ENCODE assay signal across 31 cellular contexts in genomic region chr18:8044004-8044403, GRCh38.
"Had no signal": no experiment of that assay in that cellular context is flagged by ENCODE, and none has a peak within 500 bp of the region (broad histone marks: within the 10 kb centered on the region; RNA-seq: fewer than 3 reads in every experiment).

No MANE protein-coding gene starts in this region.

- H3K9me3 ChIP-seq: adrenal gland, body of pancreas, colonic mucosa had no signal

- H3K27me3 Mint-ChIP-seq: activated B cell treated with CpG ODN at 0.5 μM for 24 hours; activated CD8-positive, alpha-beta T cell treated with anti-CD3 and anti-CD28 coated beads for 36 hours; activated naive CD4-positive, alpha-beta T cell treated with anti-CD3 and anti-CD28 coated beads, Interleukin-2, amount 50 U/mL, for 24 hours; activated naive CD8-positive, alpha-beta T cell treated with anti-CD3 and anti-CD28 coated beads for 36 hours; activated naive CD8-positive, alpha-beta T cell treated with anti-CD3 and anti-CD28 coated beads, Interleukin-2, amount 50 U/mL, for 24 hours; T-cell had no signal

- H3K4me3 Mint-ChIP-seq: activated B cell treated with CpG ODN at 0.5 μM for 24 hours; activated CD8-positive, alpha-beta T cell treated with anti-CD3 and anti-CD28 coated beads for 36 hours; activated naive CD4-positive, alpha-beta T cell treated with anti-CD3 and anti-CD28 coated beads for 36 hours; activated naive CD4-positive, alpha-beta T cell treated with anti-CD3 and anti-CD28 coated beads, Interleukin-2, amount 50 U/mL, for 24 hours; activated naive CD8-positive, alpha-beta T cell treated with anti-CD3 and anti-CD28 coated beads for 36 hours; activated naive CD8-positive, alpha-beta T cell treated with anti-CD3 and anti-CD28 coated beads, Interleukin-2, amount 50 U/mL, for 24 hours; activated T-cell treated with anti-CD3 and anti-CD28 coated beads, Interleukin-2, amount 50 U/mL, for 4 hours; endodermal cell; T-cell; T-helper 1 cell treated with Interleukin-12 subunit alpha and Interleukin-12 subunit beta and Interleukin-4 antibody, amounts not matched to agents 30 μg/mL and 1 μg/mL, for 36 hours; T-helper 2 cell treated with Interferon-gamma antibody and Interleukin-4, amounts not matched to agents 5 μg/mL and 100 μg/mL, for 36 hours had no signal

- ATAC-seq: activated CD4-positive, CD25-positive, alpha-beta regulatory T cell treated with anti-CD3 and anti-CD28 coated beads, Interleukin-2, amount 50 U/mL, for 24 hours; activated CD8-positive, alpha-beta T cell treated with anti-CD3 and anti-CD28 coated beads for 36 hours; activated naive CD8-positive, alpha-beta T cell treated with anti-CD3 and anti-CD28 coated beads, Interleukin-2, amount 50 U/mL, for 24 hours; activated T-cell treated with anti-CD3 and anti-CD28 coated beads, Interleukin-2, amount 50 U/mL, for 4 hours; body of pancreas; esophagus mucosa; T-cell had no signal

- H3K36me3 Mint-ChIP-seq: activated naive CD4-positive, alpha-beta T cell treated with anti-CD3 and anti-CD28 coated beads, Interleukin-2, amount 50 U/mL, for 24 hours; activated naive CD8-positive, alpha-beta T cell treated with anti-CD3 and anti-CD28 coated beads for 36 hours; T-cell had no signal

- H3K9me3 Mint-ChIP-seq: activated B cell treated with CpG ODN at 0.5 μM for 24 hours; activated CD8-positive, alpha-beta T cell treated with anti-CD3 and anti-CD28 coated beads for 36 hours; activated naive CD4-positive, alpha-beta T cell treated with anti-CD3 and anti-CD28 coated beads for 36 hours; activated naive CD4-positive, alpha-beta T cell treated with anti-CD3 and anti-CD28 coated beads, Interleukin-2, amount 50 U/mL, for 24 hours; activated naive CD8-positive, alpha-beta T cell treated with anti-CD3 and anti-CD28 coated beads for 36 hours; activated naive CD8-positive, alpha-beta T cell treated with anti-CD3 and anti-CD28 coated beads, Interleukin-2, amount 50 U/mL, for 24 hours; activated T-helper 2 cell treated with anti-CD3 and anti-CD28 coated beads, Interferon-gamma antibody, Interleukin-2, Interleukin-4, amounts not matched to agents 10 μg/mL and 5 μg/mL and 100 μg/mL, durations not matched to agents 14 hours and 24 hours and 36 hours; endodermal cell; T-helper 1 cell treated with Interleukin-12 subunit alpha and Interleukin-12 subunit beta and Interleukin-4 antibody, amounts not matched to agents 30 μg/mL and 1 μg/mL, for 36 hours; T-helper 2 cell treated with Interferon-gamma antibody and Interleukin-4, amounts not matched to agents 5 μg/mL and 100 μg/mL, for 36 hours had no signal

- H3K4me1 Mint-ChIP-seq: activated B cell treated with CpG ODN at 0.5 μM for 24 hours; activated naive CD8-positive, alpha-beta T cell treated with anti-CD3 and anti-CD28 coated beads for 36 hours; activated naive CD8-positive, alpha-beta T cell treated with anti-CD3 and anti-CD28 coated beads, Interleukin-2, amount 50 U/mL, for 24 hours had no signal

- H3K27ac Mint-ChIP-seq: activated B cell treated with CpG ODN at 0.5 μM for 24 hours; activated CD8-positive, alpha-beta T cell treated with anti-CD3 and anti-CD28 coated beads for 36 hours; activated naive CD4-positive, alpha-beta T cell treated with anti-CD3 and anti-CD28 coated beads for 36 hours; activated naive CD4-positive, alpha-beta T cell treated with anti-CD3 and anti-CD28 coated beads, Interleukin-2, amount 50 U/mL, for 24 hours; activated naive CD8-positive, alpha-beta T cell treated with anti-CD3 and anti-CD28 coated beads for 36 hours; activated naive CD8-positive, alpha-beta T cell treated with anti-CD3 and anti-CD28 coated beads, Interleukin-2, amount 50 U/mL, for 24 hours; activated T-helper 2 cell treated with anti-CD3 and anti-CD28 coated beads, Interferon-gamma antibody, Interleukin-2, Interleukin-4, amounts not matched to agents 10 μg/mL and 5 μg/mL and 100 μg/mL, durations not matched to agents 14 hours and 24 hours and 36 hours; endodermal cell; T-cell; T-helper 1 cell treated with Interleukin-12 subunit alpha and Interleukin-12 subunit beta and Interleukin-4 antibody, amounts not matched to agents 30 μg/mL and 1 μg/mL, for 36 hours; T-helper 2 cell treated with Interferon-gamma antibody and Interleukin-4, amounts not matched to agents 5 μg/mL and 100 μg/mL, for 36 hours had no signal

- DNase-seq: activated B cell treated with CpG ODN at 0.5 μM for 24 hours; activated CD4-positive, alpha-beta T cell treated with anti-CD3 and anti-CD28 coated beads for 48 hours; activated CD4-positive, alpha-beta T cell treated with anti-CD3 and anti-CD28 coated beads, Interleukin-2, amount 50 U/mL, for 1 hour; activated CD4-positive, alpha-beta T cell treated with anti-CD3 and anti-CD28 coated beads, Interleukin-2, amount 50 U/mL, for 48 hours; activated CD8-positive, alpha-beta memory T cell treated with anti-CD3 and anti-CD28 coated beads for 24 hours; activated CD8-positive, alpha-beta T cell treated with anti-CD3 and anti-CD28 coated beads for 36 hours; activated effector memory CD4-positive, alpha-beta T cell treated with anti-CD3 and anti-CD28 coated beads, Interleukin-2, amount 50 U/mL, for 16 hours; activated naive CD4-positive, alpha-beta T cell treated with anti-CD3 and anti-CD28 coated beads for 36 hours; activated naive CD8-positive, alpha-beta T cell treated with anti-CD3 and anti-CD28 coated beads for 36 hours; activated naive CD8-positive, alpha-beta T cell treated with anti-CD3 and anti-CD28 coated beads, Interleukin-2, amount 50 U/mL, for 24 hours; activated T-cell treated with anti-CD3 and anti-CD28 coated beads, Interleukin-2, amount 50 U/mL, for 4 hours; adrenal gland; amygdala; aorta; body of pancreas; central memory CD4-positive, alpha-beta T cell; cerebellar nuclear complex; colonic mucosa; effector CD8-positive, alpha-beta T cell; endodermal cell; foreskin fibroblast; head of caudate nucleus; T-cell; T1000; WERI-Rb-1 had no signal
